ENCODE assay signal across 34 cellular contexts in genomic region chr2:19571773-19572172, GRCh38.
"Had no signal": no experiment of that assay in that cellular context is flagged by ENCODE, and none has a peak within 500 bp of the region (broad histone marks: within the 10 kb centered on the region; RNA-seq: fewer than 3 reads in every experiment).

No MANE protein-coding gene starts in this region.

- H3K27ac ChIP-seq: KMS-11 had no signal

- H3K9ac ChIP-seq: KMS-11 had no signal

- H3K36me3 ChIP-seq: MG63 had no signal

- H3K4me3 ChIP-seq: MG63 had no signal

- H3K4me2 ChIP-seq: KMS-11 had no signal

- DNase-seq: Karpas-422, Kasumi-1, KG1, MG63, MM.1S, MV-4-11, NCI-H1048, NCI-H1092, NCI-H1092 treated with DMSO at 0.1 percent for 48 hours, NCI-H1105, NCI-H1105 treated with DMSO at 0.1 percent for 48 hours, NCI-H1417, NCI-H1417 treated with DMSO at 0.1 percent for 48 hours, NCI-H1436, NCI-H1436 treated with DMSO at 0.1 percent for 48 hours, NCI-H146, NCI-H1694, NCI-H187, NCI-H187 treated with DMSO at 0.1 percent for 48 hours, NCI-H1930, NCI-H2029 treated with DMSO at 0.1 percent for 48 hours, NCI-H2081, NCI-H2081 treated with DMSO at 0.1 percent for 48 hours, NCI-H2107, NCI-H2171, NCI-H2171 treated with DMSO at 0.1 percent for 48 hours, NCI-H2227 treated with DMSO at 0.1 percent for 48 hours, NCI-H226, NCI-H345, NCI-H446, NCI-H446 treated with DMSO at 0.1 percent for 48 hours, NCI-H510A, NCI-H510A treated with DMSO at 0.1 percent for 48 hours had no signal

- H3K27me3 ChIP-seq: MG63 had no signal
